Comparison of ENCODE assay signal across 8 cellular contexts in genomic region chr7:123557016-123557630, GRCh38. TPM values are rescaled to one million over a fixed set of nuclear protein-coding genes. Genes with fewer than 3 reads are reported as not detected.
DNase-seq lines count a peak whose midpoint lies in the region; ATAC-seq and TF ChIP-seq lines count a peak whose summit lies in the region.

No MANE protein-coding gene starts in this region.

- peaks cover 12% of the 10 kb centered on the region for H3K36me3 ChIP-seq in NT2/D1 (ENCODE audit: insufficient read depth, insufficient read length, low read length)
- H3K36me3 ChIP-seq in sigmoid colon = peaks cover 0 to 27% (median 2%) of the 10 kb centered on the region in 4 donors

- in situ Hi-C loops in ACHN (cut with HindIII; ENCODE audit: low pct_ligation_motif_present, low pct_unique_long_range_greater_than_20kb, low sequenced_read_pairs) = no loop called here

- WGBS in sigmoid colon, 2 donors = 1 to 3% methylated on average over 21 of the region's 21 CpGs

- H3K4me1 ChIP-seq in NT2/D1 (ENCODE audit: insufficient read depth, insufficient read length) (no peaks in the 10 kb centered on the region), sigmoid colon (peaks cover 0 to 42% (median 31%) of the 10 kb centered on the region in 4 donors)

- H3K9me3 ChIP-seq in NT2/D1 (ENCODE audit: insufficient read depth, low read length) = no peaks in the 10 kb centered on the region
- H3K9me3 ChIP-seq in sigmoid colon = no peaks in the 10 kb centered on the region

- TF ChIP-seq POLR2A in sigmoid colon (IDR thresholded peaks at IDR 0.05) = no peak

- TF ChIP-seq CTCF in fibroblast of mammary gland (conservative IDR thresholded peaks at IDR 0.05; ENCODE audit: control insufficient read depth, insufficient read depth, low read depth, low read length) (no peak), sigmoid colon (IDR thresholded peaks at IDR 0.05) (no peak)

- peak overlapping the region; percentile 94 for H3K9ac ChIP-seq in NT2/D1 (ENCODE audit: insufficient read length, low read depth)

- peak; percentile 1 for ATAC-seq in GM21526 (IDR thresholded peaks at IDR 0.05; ENCODE audit: low FRiP score, unreplicated experiment)

- TF ChIP-seq EP300 in sigmoid colon (IDR thresholded peaks at IDR 0.05) = no peak

- H3K27me3 ChIP-seq in NT2/D1 (ENCODE audit: insufficient read depth, insufficient read length) = no peaks in the 10 kb centered on the region
- no peaks in the 10 kb centered on the region for H3K27me3 ChIP-seq in sigmoid colon

- H3K4me3 ChIP-seq in NT2/D1 (ENCODE audit: insufficient read length, low read depth) = peak overlapping the region; percentile 96
- H3K4me3 ChIP-seq in fibroblast of mammary gland (ENCODE audit: control insufficient read depth, low read depth, low read length) = peak overlapping the region; percentile 98
- H3K4me3 ChIP-seq in sigmoid colon = peak overlapping the region; percentile 66 to 98 (median 91)

- peak overlapping the region; percentile 87 to 96 (median 92) for H3K27ac ChIP-seq in sigmoid colon

- DNase-seq in ACHN = peak; percentile 35
- no peak for DNase-seq in NT2/D1 (ENCODE audit: low read depth, low spot score)
- peak; percentile 31 for DNase-seq in fibroblast of mammary gland (ENCODE audit: low read depth)
- no peak for DNase-seq in sigmoid colon
- DNase-seq in NCI-H345 treated with DMSO at 0.1 percent for 48 hours (lab: John Stamatoyannopoulos, UW; ENCODE audit: unreplicated experiment) = no peak
- no peak for DNase-seq in middle frontal gyrus (ENCODE audit: extremely low spot score, low spot score)
- no peak for DNase-seq in NCI-H2171 (lab: John Stamatoyannopoulos, UW)

- intact Hi-C loops in sigmoid colon (cut with DNase I) = loop anchor here (1.0 to 10.0 kb wide), 4 partner anchors 22 to 1412 kb away; partner anchors contain the start of genes AASS and WASL

RNA-seq across cellular contexts. Expression of gene NDUFA5, which starts 0.5 kb away (rescaled TPM):
- 100 to 1,000 TPM in 1 of 4 donors, 10 to 100 TPM in 3; 60.4 to 112 (median 89.8) TPM for total RNA-seq in sigmoid colon
- polyA plus RNA-seq in sigmoid colon = 100 to 1,000 TPM in 2 of 3 donors, 10 to 100 TPM in 1; 55.6 to 211 (median 177) TPM

RNA-seq across cellular contexts. Expression of gene IQUB, which starts 22.7 kb away (rescaled TPM):
- under 1 TPM; 0.27 to 0.83 (median 0.69) TPM for total RNA-seq in sigmoid colon
- polyA plus RNA-seq in sigmoid colon = under 1 TPM in 1 of 3 donors, not detected in 2; 0.10 TPM

RNA-seq across cellular contexts. Expression of gene ASB15, which starts 44.5 kb away (rescaled TPM):
- not detected for total RNA-seq in sigmoid colon
- not detected for polyA plus RNA-seq in sigmoid colon

Comparison
In these comparisons a context has a peak if more than half of its experiments do, and no peak if none do; other contexts are left out.
1. DNase-seq: peak in ACHN (single experiment) and fibroblast of mammary gland (single experiment); none in NT2/D1 (single experiment), sigmoid colon (single experiment), NCI-H345 treated with DMSO at 0.1 percent for 48 hours (single experiment), middle frontal gyrus (single experiment) and NCI-H2171 (single experiment).
2. Peak in every context shown above with its lines, with median percentiles within 50 percentile points of each other: H3K4me3 ChIP-seq.